Comparison of ENCODE assay signal across 8 cellular contexts in the genomic region with DNA sequence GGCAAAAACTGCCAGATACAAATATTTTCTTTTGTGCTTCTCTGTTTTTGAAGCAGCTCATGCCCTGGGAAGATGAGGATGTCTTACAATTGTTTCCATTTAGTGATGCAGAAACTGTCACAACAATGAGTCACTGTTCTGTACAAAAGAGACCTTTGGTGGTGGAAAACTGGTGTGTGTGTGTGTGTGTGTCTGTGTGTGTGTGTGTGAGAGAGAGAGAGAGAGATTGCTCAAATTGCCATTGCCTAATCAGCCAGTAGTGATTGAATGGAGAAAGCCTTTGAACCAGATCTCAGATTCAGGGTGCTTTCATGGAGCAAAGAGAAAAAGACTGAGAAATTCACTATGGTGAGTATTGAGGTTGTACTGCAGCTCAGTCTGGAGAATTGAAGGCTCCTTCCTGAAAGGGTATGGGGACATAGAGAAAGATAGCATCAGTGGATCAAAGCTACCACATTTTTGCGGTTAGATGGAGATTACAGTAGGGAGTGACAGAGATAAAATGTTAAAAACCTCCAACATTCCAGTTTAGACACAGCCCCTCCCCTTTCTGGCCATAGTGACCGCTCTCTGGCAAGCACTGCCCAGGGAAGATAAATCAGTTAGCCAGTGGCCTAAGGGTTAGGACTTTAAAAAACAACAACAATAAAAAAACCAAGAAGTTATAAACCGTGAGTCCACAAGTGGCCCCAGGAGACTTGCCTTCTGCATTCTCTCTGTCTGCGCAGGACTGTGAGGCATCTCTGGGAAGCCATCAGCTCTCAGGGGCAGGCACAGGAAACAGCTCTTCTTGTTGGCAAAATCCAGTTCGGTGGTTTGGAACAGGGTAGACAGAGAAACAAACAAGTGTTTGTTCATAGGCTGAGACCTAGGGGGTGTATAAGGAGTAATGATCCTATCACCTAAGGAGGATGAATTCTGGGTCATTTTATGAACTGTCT.
A peak's percentile ranks its signal among the peaks of the same experiment; 100 is the strongest.
DNase-seq lines count a peak whose midpoint lies in the region; ATAC-seq and TF ChIP-seq lines count a peak whose summit lies in the region.

No MANE protein-coding gene starts in this region.

- no peak for ATAC-seq in CD8-positive, alpha-beta T cell

- peak overlapping the region in 3 of 10 experiments; percentile 16 to 46 (median 35); a peak in 5 of 20 replicates for H3K4me3 ChIP-seq in BLaER1 treated with 17β-estradiol and CSF1 and Interleukin-3, amounts not matched to agents 10 nM and 100 nM
- H3K4me3 ChIP-seq in esophagus muscularis mucosa, result peak overlapping the region in 3 of 4 donors; percentile 0 to 26 (median 25)
- no peak overlapping the region for H3K4me3 ChIP-seq in CD8-positive, alpha-beta T cell (ENCODE audit: low read depth, low read length)

- H3K27me3 ChIP-seq in BLaER1 treated with 17β-estradiol and CSF1 and Interleukin-3, amounts not matched to agents 10 nM and 100 nM, result peaks cover 0 to 10% (median 0%) of the 10 kb centered on the region in 11 experiments; a peak in 4 of 22 replicates
- H3K27me3 ChIP-seq in esophagus muscularis mucosa, result no peaks in the 10 kb centered on the region
- no peaks in the 10 kb centered on the region for H3K27me3 ChIP-seq in CD8-positive, alpha-beta T cell (ENCODE audit: insufficient read depth, low read length)

- H3K36me3 Mint-ChIP-seq in neural crest cell (ENCODE audit: low read depth), result no peaks in the 10 kb centered on the region
- no peaks in the 10 kb centered on the region for H3K36me3 Mint-ChIP-seq in CD8-positive, alpha-beta T cell

- no peaks in the 10 kb centered on the region for H3K36me3 ChIP-seq in BLaER1 treated with 17β-estradiol and CSF1 and Interleukin-3, amounts not matched to agents 10 nM and 100 nM
- H3K36me3 ChIP-seq in esophagus muscularis mucosa, result no peaks in the 10 kb centered on the region
- H3K36me3 ChIP-seq in CD8-positive, alpha-beta T cell (ENCODE audit: insufficient read depth, low read length), result no peaks in the 10 kb centered on the region

- intact Hi-C loops in esophagus muscularis mucosa (cut with DNase I), result no loop called here
- intact Hi-C loops in CD8-positive, alpha-beta T cell (cut with DNase I, micrococcal nuclease), result no loop called here

- peak overlapping the region in 10 of 11 experiments; percentile 38 to 63 (median 58); a peak in 19 of 22 replicates for H3K27ac ChIP-seq in BLaER1 treated with 17β-estradiol and CSF1 and Interleukin-3, amounts not matched to agents 10 nM and 100 nM
- peak overlapping the region; percentile 74 to 82 (median 74) for H3K27ac ChIP-seq in esophagus muscularis mucosa (replicated peaks in 1 of 4)
- H3K27ac ChIP-seq in CD8-positive, alpha-beta T cell (ENCODE audit: low read depth, low read length), result no peak overlapping the region

- peak overlapping the region in 7 of 11 experiments; percentile 3 to 45 (median 25); a peak in 4 of 22 replicates for H3K9ac ChIP-seq in BLaER1 treated with 17β-estradiol and CSF1 and Interleukin-3, amounts not matched to agents 10 nM and 100 nM

- H3K27me3 Mint-ChIP-seq in neural crest cell (ENCODE audit: low read depth), result peaks cover 4% of the 10 kb centered on the region
- peaks cover 9% of the 10 kb centered on the region for H3K27me3 Mint-ChIP-seq in CD8-positive, alpha-beta T cell (ENCODE audit: low read depth)

- WGBS in esophagus muscularis mucosa, result 34% methylated on average over 5 of the region's 5 CpGs

- peaks cover 9 to 24% (median 19%) of the 10 kb centered on the region in 11 experiments for H3K9me3 ChIP-seq in BLaER1 treated with 17β-estradiol and CSF1 and Interleukin-3, amounts not matched to agents 10 nM and 100 nM (replicated peaks in 1 of 11)
- peaks cover 0 to 19% (median 11%) of the 10 kb centered on the region in 4 donors for H3K9me3 ChIP-seq in esophagus muscularis mucosa
- H3K9me3 ChIP-seq in CD8-positive, alpha-beta T cell (ENCODE audit: low read length), result no peaks in the 10 kb centered on the region

- CTCF ChIA-PET in HEK293T (lab: Yijun Ruan, JAX), result interaction anchor here (0.6 to 0.7 kb wide), 2 partner anchors 66 to 240 kb away, joined by 4 to 6 read pairs; no protein-coding TSS in a partner anchor
- CTCF ChIA-PET in CD8-positive, alpha-beta T cell (lab: Charles Lee), result no interaction called here

- peaks cover 20% of the 10 kb centered on the region for H3K4me1 Mint-ChIP-seq in neural crest cell
- no peaks in the 10 kb centered on the region for H3K4me1 Mint-ChIP-seq in CD8-positive, alpha-beta T cell (ENCODE audit: low read depth)

- peaks cover 29 to 45% (median 32%) of the 10 kb centered on the region in 10 experiments for H3K4me1 ChIP-seq in BLaER1 treated with 17β-estradiol and CSF1 and Interleukin-3, amounts not matched to agents 10 nM and 100 nM
- peaks cover 0 to 39% (median 33%) of the 10 kb centered on the region in 4 donors for H3K4me1 ChIP-seq in esophagus muscularis mucosa
- H3K4me1 ChIP-seq in CD8-positive, alpha-beta T cell (ENCODE audit: insufficient read depth, low read length), result no peaks in the 10 kb centered on the region

- POLR2A ChIA-PET in HEK293T (lab: Yijun Ruan, JAX), result interaction anchor here (0.6 to 0.9 kb wide), 2 partner anchors 8 to 456 kb away, joined by 3 read pairs; partner anchors contain the start of gene HLX
- POLR2A ChIA-PET in CD8-positive, alpha-beta T cell (lab: Charles Lee), result no interaction called here

- peak overlapping the region; percentile 84 for H3K27ac Mint-ChIP-seq in neural crest cell (ENCODE audit: unreplicated experiment)
- no peak overlapping the region for H3K27ac Mint-ChIP-seq in CD8-positive, alpha-beta T cell

- H4K20me1 ChIP-seq in BLaER1 treated with 17β-estradiol and CSF1 and Interleukin-3, amounts not matched to agents 10 nM and 100 nM, result no peaks in the 10 kb centered on the region

- no peak for TF ChIP-seq EP300 in esophagus muscularis mucosa (IDR thresholded peaks at IDR 0.05)

- H3K4me2 ChIP-seq in BLaER1 treated with 17β-estradiol and CSF1 and Interleukin-3, amounts not matched to agents 10 nM and 100 nM, result peak overlapping the region; percentile 72 to 88 (median 81)

- peaks cover 5% of the 10 kb centered on the region for H3K9me3 Mint-ChIP-seq in neural crest cell
- peaks cover 11% of the 10 kb centered on the region for H3K9me3 Mint-ChIP-seq in CD8-positive, alpha-beta T cell

- no peak overlapping the region for H3K4me3 Mint-ChIP-seq in neural crest cell
- no peak overlapping the region for H3K4me3 Mint-ChIP-seq in CD8-positive, alpha-beta T cell

- DNase-seq in NCI-H774 (lab: John Stamatoyannopoulos, UW), result peak; percentile 22
- DNase-seq in esophagus muscularis mucosa (ENCODE audit: extremely low spot score), result no peak
- DNase-seq in neural crest cell (ENCODE audit: low read depth, low spot score), result no peak
- DNase-seq in NCI-H82 treated with DMSO at 0.1 percent for 48 hours (lab: John Stamatoyannopoulos, UW; ENCODE audit: unreplicated experiment), result no peak
- no peak for DNase-seq in HEK293T (ENCODE audit: extremely low spot score)
- DNase-seq in CD8-positive, alpha-beta T cell, result no peak
- DNase-seq in stimulated activated CD8-positive, alpha-beta memory T cell treated with anti-CD3 and anti-CD28 coated beads, Interleukin-4, amount 100 ng/mL, for 48 hours, result no peak

- TF ChIP-seq POLR2A in esophagus muscularis mucosa (IDR thresholded peaks at IDR 0.05; ENCODE audit: low read depth), result no peak

- TF ChIP-seq CTCF in esophagus muscularis mucosa (IDR thresholded peaks at IDR 0.05) (no peak), neural crest cell (conservative IDR thresholded peaks at IDR 0.05) (no peak)
- no peak for TF ChIP-seq CTCF in CD8-positive, alpha-beta T cell (IDR thresholded peaks at IDR 0.05)

TF ChIP-seq in HEK293T, 16 proteins besides CTCF, POLR2A, EP300 and RAD21:
- no peak for TF ChIP-seq FOXM1 (IDR thresholded peaks at IDR 0.05; ENCODE audit: borderline replicate concordance)
- no peak for TF ChIP-seq CTBP1 (IDR thresholded peaks at IDR 0.05; ENCODE audit: borderline replicate concordance)
- TF ChIP-seq LEF1 (IDR thresholded peaks at IDR 0.05; ENCODE audit: borderline replicate concordance), result no peak
- TF ChIP-seq FOXA1 (IDR thresholded peaks at IDR 0.05), result no peak
- TF ChIP-seq FOXK2 (IDR thresholded peaks at IDR 0.05), result no peak
- TF ChIP-seq ELF4 (IDR thresholded peaks at IDR 0.05), result no peak
- no peak for TF ChIP-seq ZNF384 (IDR thresholded peaks at IDR 0.05)
- no peak for TF ChIP-seq ARNT (IDR thresholded peaks at IDR 0.05)
- TF ChIP-seq, protein P1, sequence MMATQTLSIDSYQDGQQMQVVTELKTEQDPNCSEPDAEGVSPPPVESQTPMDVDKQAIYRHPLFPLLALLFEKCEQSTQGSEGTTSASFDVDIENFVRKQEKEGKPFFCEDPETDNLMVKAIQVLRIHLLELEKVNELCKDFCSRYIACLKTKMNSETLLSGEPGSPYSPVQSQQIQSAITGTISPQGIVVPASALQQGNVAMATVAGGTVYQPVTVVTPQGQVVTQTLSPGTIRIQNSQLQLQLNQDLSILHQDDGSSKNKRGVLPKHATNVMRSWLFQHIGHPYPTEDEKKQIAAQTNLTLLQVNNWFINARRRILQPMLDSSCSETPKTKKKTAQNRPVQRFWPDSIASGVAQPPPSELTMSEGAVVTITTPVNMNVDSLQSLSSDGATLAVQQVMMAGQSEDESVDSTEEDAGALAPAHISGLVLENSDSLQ (IDR thresholded peaks at IDR 0.05), result no peak
- no peak for TF ChIP-seq SP1 (IDR thresholded peaks at IDR 0.05)
